ENCODE assay signal across 8 cellular contexts in genomic region chr14:92105845-92106094, GRCh38. TPM values are rescaled to one million over a fixed set of nuclear protein-coding genes. Genes with fewer than 3 reads are reported as not detected.
DNase-seq lines count a peak whose midpoint lies in the region; ATAC-seq, FAIRE-seq and TF ChIP-seq lines count a peak whose summit lies in the region.

No MANE protein-coding gene starts in this region.

- H3K27me3 ChIP-seq in NT2/D1 (ENCODE audit: insufficient read depth, insufficient read length), result no peaks in the 10 kb centered on the region
- no peaks in the 10 kb centered on the region for H3K27me3 ChIP-seq in bronchial epithelial cell (ENCODE audit: control insufficient read depth, insufficient read depth, low read length)
- H3K27me3 ChIP-seq in layer of hippocampus (ENCODE audit: control insufficient read depth, insufficient read depth, low read length), result no peaks in the 10 kb centered on the region

- TF ChIP-seq CTCF in bronchial epithelial cell (IDR thresholded peaks at IDR 0.05; ENCODE audit: insufficient read depth, low read length, severe bottlenecking), result no peak

- peak overlapping the region; percentile 80 for H3K9ac ChIP-seq in NT2/D1 (ENCODE audit: insufficient read length, low read depth)

- DNase-seq in activated effector memory CD4-positive, alpha-beta T cell treated with anti-CD3 and anti-CD28 coated beads, Interleukin-2, amount 50 U/mL, for 16 hours, result peak; percentile 68
- DNase-seq in activated effector memory CD4-positive, alpha-beta T cell treated with Interleukin-2 at 50 U/mL for 16 hours, result no peak
- DNase-seq in NT2/D1 (ENCODE audit: low read depth, low spot score) (no peak), bronchial epithelial cell (ENCODE audit: low read depth) (peak; percentile 43), substantia nigra (lab: John Stamatoyannopoulos, UW) (peak in 17 of 49 donors; percentile 22 to 71 (median 47))

- H3K4me3 ChIP-seq in NT2/D1 (ENCODE audit: insufficient read length, low read depth) (peak overlapping the region; percentile 69), bronchial epithelial cell (ENCODE audit: low read depth, low read length) (peak overlapping the region; percentile 96)

- H3K27ac ChIP-seq in layer of hippocampus (ENCODE audit: low read depth, low read length) (peak overlapping the region; percentile 96), substantia nigra (ENCODE audit: low read depth, low read length, poor library complexity, severe bottlenecking) (peak overlapping the region; percentile 92)

- no peak for FAIRE-seq in bronchial epithelial cell (lab: Jason Lieb, UNC)

- no peaks in the 10 kb centered on the region for H3K4me1 ChIP-seq in NT2/D1 (ENCODE audit: insufficient read depth, insufficient read length)

- no peaks in the 10 kb centered on the region for H3K9me3 ChIP-seq in NT2/D1 (ENCODE audit: insufficient read depth, low read length)

- H3K36me3 ChIP-seq in NT2/D1 (ENCODE audit: insufficient read depth, insufficient read length, low read length) (no peaks in the 10 kb centered on the region), bronchial epithelial cell (ENCODE audit: control insufficient read depth, insufficient read depth, low read length) (no peaks in the 10 kb centered on the region)

- ATAC-seq in HG02678 (IDR thresholded peaks at IDR 0.05; ENCODE audit: unreplicated experiment) (peak; percentile 11), HG02798 (IDR thresholded peaks at IDR 0.05; ENCODE audit: poor library complexity, unreplicated experiment) (no peak)

RNA-seq across cellular contexts. Expression of gene ATXN3, which starts 0.6 kb away (rescaled TPM):
- 34.2 and 67.0 TPM in 2 replicates for total RNA-seq in bronchial epithelial cell

RNA-seq across cellular contexts. Expression of gene NDUFB1, which starts 15.7 kb away (rescaled TPM):
- total RNA-seq in bronchial epithelial cell, result 60.8 and 151 TPM in 2 replicates

RNA-seq across cellular contexts. Expression of gene CPSF2, which starts 16.0 kb away (rescaled TPM):
- total RNA-seq in bronchial epithelial cell, result 33.4 and 35.3 TPM in 2 replicates

Comparison
In these comparisons a context has a peak if more than half of its experiments do, and no peak if none do; other contexts are left out.
1. DNase-seq: peak in activated effector memory CD4-positive, alpha-beta T cell treated with anti-CD3 and anti-CD28 coated beads, Interleukin-2, amount 50 U/mL, for 16 hours (single experiment) and bronchial epithelial cell (single experiment); none in activated effector memory CD4-positive, alpha-beta T cell treated with Interleukin-2 at 50 U/mL for 16 hours (single experiment) and NT2/D1 (single experiment).